In genomic region chr2:215311259-215311624, GRCh38 we compare ENCODE assay signal across 8 cellular contexts. TPM values are rescaled to one million over a fixed set of nuclear protein-coding genes. Genes with fewer than 3 reads are reported as not detected.
DNase-seq lines count a peak whose midpoint lies in the region; ATAC-seq and TF ChIP-seq lines count a peak whose summit lies in the region.
"Not testable (repeated sequence)": the region's sequence is repeated elsewhere in the genome, so short reads cannot be mapped to it uniquely, and the experiment has no call there.

No MANE protein-coding gene starts in this region.

- not testable (repeated sequence) for H3K9me3 Mint-ChIP-seq in brain

- POLR2A ChIA-PET in HEK293 (lab: Yijun Ruan, JAX), result interaction anchor here (0.7 to 1.4 kb wide), 3 partner anchors 9 to 25 kb away, joined by 3 to 4 read pairs (median 4); no protein-coding TSS in a partner anchor

- H3K79me2 ChIP-seq in DOHH2 (ENCODE audit: control insufficient read depth, low read length), result peaks cover 47% of the 10 kb centered on the region

- peak overlapping the region; percentile 79 for H3K4me2 ChIP-seq in DOHH2 (ENCODE audit: low read length)

- not testable (repeated sequence) for H3K9me2 ChIP-seq in DOHH2 (replicated peaks; ENCODE audit: control insufficient read depth, low read length)

- CTCF ChIA-PET in HEK293 (lab: Yijun Ruan, JAX), result not testable (repeated sequence)

- H3K27ac Mint-ChIP-seq in brain, result peak overlapping the region in 4 of 5 experiments; percentile 60 to 89 (median 80)

- peak overlapping the region; percentile 77 for H3K4me3 ChIP-seq in DOHH2 (ENCODE audit: low read length)
- peak overlapping the region; percentile 68 for H3K4me3 ChIP-seq in HEK293 (ENCODE audit: low read depth, low read length)
- H3K4me3 ChIP-seq in MG63, result peak overlapping the region; percentile 66
- peak overlapping the region; percentile 78 for H3K4me3 ChIP-seq in WI38 (ENCODE audit: low read depth, low read length)
- H3K4me3 ChIP-seq in neutrophil (ENCODE audit: low read depth in 1 of 2, low read length in 1 of 2), result peak overlapping the region; percentile 55 to 67
- peak overlapping the region; percentile 90 for H3K4me3 ChIP-seq in thymus (ENCODE audit: low read length)

- H3K36me3 Mint-ChIP-seq in brain, result peaks cover 30% of the 10 kb centered on the region

- not testable (repeated sequence) for H3K27me3 Mint-ChIP-seq in brain

- WGBS in thymus, result 52% methylated on average over 13 of the region's 13 CpGs

- intact Hi-C loops in left ventricle myocardium superior (cut with micrococcal nuclease), result not testable (repeated sequence)

- not testable (repeated sequence) for H4K20me1 ChIP-seq in DOHH2 (ENCODE audit: control insufficient read depth, insufficient read depth, low read depth, low read length)

- peaks cover 29% of the 10 kb centered on the region for H3K4me1 Mint-ChIP-seq in brain

- H3K9me3 ChIP-seq in DOHH2 (ENCODE audit: control insufficient read depth, insufficient read depth, low read length); HEK293 (ENCODE audit: control insufficient read depth, insufficient read depth, low read depth, low read length); MG63; neutrophil; thymus (ENCODE audit: control insufficient read depth): not testable (repeated sequence)

- not testable (repeated sequence) for H3F3A ChIP-seq in DOHH2 (ENCODE audit: control insufficient read depth, insufficient read depth)

- DNase-seq in MG63, left ventricle myocardium superior: not testable (repeated sequence)

- peaks cover 37% of the 10 kb centered on the region for H3K4me1 ChIP-seq in DOHH2 (ENCODE audit: control insufficient read depth, low read length)
- H3K4me1 ChIP-seq in HEK293 (ENCODE audit: control insufficient read depth, insufficient read depth, low read length); neutrophil (ENCODE audit: control insufficient read depth in 1 of 2, insufficient read depth in 1 of 2, low read depth in 1 of 2, low read length in 1 of 2); thymus (ENCODE audit: control insufficient read depth, insufficient read depth, low read length): not testable (repeated sequence)

- H3K27ac ChIP-seq in DOHH2 (ENCODE audit: low read depth, low read length), result peak overlapping the region; percentile 40; the same call in 1 of the 2 replicates
- H3K27ac ChIP-seq in HEK293 (ENCODE audit: extremely low read depth, low read depth, low read length), result peak overlapping the region; percentile 75; the same call in 1 of the 2 replicates
- H3K27ac ChIP-seq in neutrophil; thymus (ENCODE audit: low read depth): not testable (repeated sequence)

- not testable (repeated sequence) for TF ChIP-seq CTCF in DOHH2 (IDR thresholded peaks at IDR 0.05; ENCODE audit: low read depth, low read length, poor library complexity, severe bottlenecking); HEK293 (tag by site-specific recombination; IDR thresholded peaks at IDR 0.05); WI38 (IDR thresholded peaks at IDR 0.05; ENCODE audit: low read depth, low read length); brain (conservative IDR thresholded peaks at IDR 0.05); neutrophil (IDR thresholded peaks at IDR 0.05)

- ATAC-seq in left ventricle myocardium superior, result peak; percentile 3

- peak overlapping the region; percentile 90 to 93 (median 93) for H3K4me3 Mint-ChIP-seq in brain

- peaks cover 42% of the 10 kb centered on the region for H3K36me3 ChIP-seq in DOHH2 (ENCODE audit: control insufficient read depth, low read length)
- H3K36me3 ChIP-seq in HEK293 (ENCODE audit: control insufficient read depth in 2 of 2, insufficient read depth in 1 of 2, low read length in 2 of 2), result peaks cover 8 to 36% of the 10 kb centered on the region in 2 experiments
- H3K36me3 ChIP-seq in MG63, result peaks cover 30% of the 10 kb centered on the region
- not testable (repeated sequence) for H3K36me3 ChIP-seq in neutrophil; thymus (ENCODE audit: control insufficient read depth, insufficient read depth)

- H3K27me3 ChIP-seq in DOHH2 (ENCODE audit: control insufficient read depth, low read length); MG63; neutrophil; thymus (ENCODE audit: control insufficient read depth, insufficient read depth): not testable (repeated sequence)

RNA-seq across cellular contexts. Expression of gene ATIC, which starts 0.6 kb away (rescaled TPM):
- total RNA-seq in MG63 (2014; rRNA removed; shearing (Covaris generic); ENCODE audit: low replicate concordance), result 43.9 and 81.8 TPM in 2 replicates
- polyA plus RNA-seq in brain (ENCODE audit: insufficient read depth, low read depth, low replicate concordance) (108 TPM), thymus (106 TPM)
- 59.5 TPM for total RNA-seq in left ventricle myocardium superior
